ENCODE assay signal across 6 cellular contexts in genomic region chr20:3152057-3152644, GRCh38. TPM values are rescaled to one million over a fixed set of nuclear protein-coding genes. Genes with fewer than 3 reads are reported as not detected.
DNase-seq lines count a peak whose midpoint lies in the region; ATAC-seq and TF ChIP-seq lines count a peak whose summit lies in the region.
"Not testable (repeated sequence)": the region's sequence is repeated elsewhere in the genome, so short reads cannot be mapped to it uniquely, and the experiment has no call there.

No MANE protein-coding gene starts in this region.

- not testable (repeated sequence) for H3K4me3 Mint-ChIP-seq in CD4-positive, alpha-beta T cell; progenitor cell of endocrine pancreas (ENCODE audit: low read depth)

- ATAC-seq in CD4-positive, alpha-beta T cell (ENCODE audit: poor library complexity), result not testable (repeated sequence)

- 76 to 80% (median 78%) methylated on average over 10 of the region's 10 CpGs for WGBS in adrenal gland, 4 donors

- TF ChIP-seq POLR2A in adrenal gland (IDR thresholded peaks at IDR 0.05), result not testable (repeated sequence)

- H3K27me3 ChIP-seq in CD4-positive, alpha-beta T cell (ENCODE audit: control insufficient read depth, insufficient read depth, low read length); adrenal gland: not testable (repeated sequence)

- intact Hi-C loops in CD4-positive, alpha-beta T cell (cut with DNase I, micrococcal nuclease); adrenal gland (cut with DNase I): not testable (repeated sequence)

- H3K4me3 ChIP-seq in HEK293 (ENCODE audit: low read depth, low read length); adrenal gland: not testable (repeated sequence)

- H3K27me3 Mint-ChIP-seq in CD4-positive, alpha-beta T cell; progenitor cell of endocrine pancreas: not testable (repeated sequence)

- H3K4me1 ChIP-seq in HEK293 (ENCODE audit: control insufficient read depth, insufficient read depth, low read length), result not testable (repeated sequence)
- H3K4me1 ChIP-seq in adrenal gland (replicated peaks in 1 of 2), result peaks cover 17 to 29% of the 10 kb centered on the region in 2 donors

- not testable (repeated sequence) for H3K9me3 Mint-ChIP-seq in CD4-positive, alpha-beta T cell; progenitor cell of endocrine pancreas (ENCODE audit: low read depth)

- H3K27ac Mint-ChIP-seq in CD4-positive, alpha-beta T cell, result peak overlapping the region; percentile 39
- peak overlapping the region; percentile 62 for H3K27ac Mint-ChIP-seq in progenitor cell of endocrine pancreas

- H3K4me1 Mint-ChIP-seq in CD4-positive, alpha-beta T cell (ENCODE audit: low read depth), result peaks cover 81% of the 10 kb centered on the region
- H3K4me1 Mint-ChIP-seq in progenitor cell of endocrine pancreas (ENCODE audit: low read depth), result not testable (repeated sequence)

- POLR2A ChIA-PET in CD4-positive, alpha-beta T cell (lab: Charles Lee), result not testable (repeated sequence)
- POLR2A ChIA-PET in HEK293 (lab: Yijun Ruan, JAX), result interaction anchor here (0.8 kb wide), 1 partner anchor 8 kb away, joined by 4 read pairs; the partner anchor contains the start of genes FASTKD5 and UBOX5

- peaks cover 77% of the 10 kb centered on the region for H3K36me3 Mint-ChIP-seq in CD4-positive, alpha-beta T cell (ENCODE audit: low read depth)
- H3K36me3 Mint-ChIP-seq in progenitor cell of endocrine pancreas (ENCODE audit: insufficient read depth), result not testable (repeated sequence)

- peaks cover 63 to 79% of the 10 kb centered on the region in 2 experiments for H3K36me3 ChIP-seq in HEK293 (ENCODE audit: control insufficient read depth in 2 of 2, insufficient read depth in 1 of 2, low read length in 2 of 2)
- H3K36me3 ChIP-seq in adrenal gland (replicated peaks in 1 of 2), result peaks cover 0 to 23% of the 10 kb centered on the region in 2 donors

- CTCF ChIA-PET in CD4-positive, alpha-beta T cell (lab: Charles Lee), result not testable (repeated sequence)
- CTCF ChIA-PET in HEK293 (lab: Yijun Ruan, JAX), result interaction anchor here (2.1 kb wide), 1 partner anchor 99 kb away, joined by 5 read pairs; no protein-coding TSS in a partner anchor

- H3K27ac ChIP-seq in CD4-positive, alpha-beta T cell (ENCODE audit: low read depth, low read length); HEK293 (ENCODE audit: extremely low read depth, low read depth, low read length): not testable (repeated sequence)
- H3K27ac ChIP-seq in adrenal gland, result peak overlapping the region in 3 of 5 donors; percentile 34 to 65 (median 53)

- TF ChIP-seq CTCF in CD4-positive, alpha-beta T cell (IDR thresholded peaks at IDR 0.05); HEK293 (tag by site-specific recombination; IDR thresholded peaks at IDR 0.05); progenitor cell of endocrine pancreas (IDR thresholded peaks at IDR 0.05; ENCODE audit: unreplicated experiment): not testable (repeated sequence)
- peak in 1 of 6 experiments; percentile 15 for TF ChIP-seq CTCF in adrenal gland (IDR thresholded peaks at IDR 0.05)

- DNase-seq in CD4-positive, alpha-beta T cell; progenitor cell of endocrine pancreas (ENCODE audit: low spot score, unreplicated experiment): not testable (repeated sequence)
- peak; percentile 30 for DNase-seq in RPMI7951 (ENCODE audit: low read depth)
- DNase-seq in adrenal gland, result peak in 6 of 7 donors; percentile 55 to 77 (median 64)
- peak; percentile 28 for DNase-seq in glomerular visceral epithelial cell (ENCODE audit: extremely low spot score)

- H3K9me3 ChIP-seq in CD4-positive, alpha-beta T cell (ENCODE audit: control insufficient read depth, low read length); HEK293 (ENCODE audit: control insufficient read depth, insufficient read depth, low read depth, low read length); adrenal gland (replicated peaks in 1 of 3): not testable (repeated sequence)

TF ChIP-seq in HEK293, 187 proteins besides CTCF, POLR2A, EP300 and RAD21:
- peak; percentile 53; the same call in 1 of the 2 replicates for TF ChIP-seq ZNF629 (tag by site-specific recombination; IDR thresholded peaks at IDR 0.05)
- peak; percentile 30; the same call in 1 of the 2 replicates for TF ChIP-seq SP7 (tag by site-specific recombination; IDR thresholded peaks at IDR 0.05)
- TF ChIP-seq ZNF335 (tag by site-specific recombination; conservative IDR thresholded peaks at IDR 0.05), result 0 out of 2 replicates have a peak, but pooled peaks have one; percentile 21
- TF ChIP-seq ZNF394 (tag by site-specific recombination; IDR thresholded peaks at IDR 0.05; ENCODE audit: borderline replicate concordance), result peak; percentile 40; the same call in 1 of the 2 replicates
- TF ChIP-seq ZBTB17 (tag by site-specific recombination; IDR thresholded peaks at IDR 0.05), result peak; percentile 53

RNA-seq across cellular contexts. Expression of gene FASTKD5, which starts 7.5 kb away (rescaled TPM):
- 10 to 100 TPM; 37.9 to 38.7 TPM for total RNA-seq in CD4-positive, alpha-beta T cell
- 22.0 and 24.0 TPM in 2 replicates for total RNA-seq in RPMI7951 (2014; rRNA removed; shearing (Covaris generic))
- total RNA-seq in adrenal gland, result 10 to 100 TPM; 19.1 to 33.8 (median 27.2) TPM
- 10 to 100 TPM in 2 of 3 donors, 1 to 10 TPM in 1; 7.2 to 45.0 (median 12.3) TPM for polyA plus RNA-seq in adrenal gland
- 14.2 and 16.1 TPM in 2 replicates for total RNA-seq in progenitor cell of endocrine pancreas

RNA-seq across cellular contexts. Expression of gene UBOX5, which starts 7.5 kb away (rescaled TPM):
- total RNA-seq in CD4-positive, alpha-beta T cell, result 10 to 100 TPM; 11.9 to 13.0 TPM
- total RNA-seq in RPMI7951 (2014; rRNA removed; shearing (Covaris generic)), result 6.4 and 6.5 TPM in 2 replicates
- total RNA-seq in adrenal gland (10 to 100 TPM in 1 of 8 donors, 1 to 10 TPM in 7; 3.1 to 10.2 (median 8.1) TPM), progenitor cell of endocrine pancreas (8.3 and 9.2 TPM in 2 replicates)
- polyA plus RNA-seq in adrenal gland, result 1 to 10 TPM; 4.8 to 9.2 (median 5.0) TPM

RNA-seq across cellular contexts. Expression of gene LZTS3, which starts 21.2 kb away (rescaled TPM):
- 10 to 100 TPM; 22.2 to 22.4 TPM for total RNA-seq in CD4-positive, alpha-beta T cell
- total RNA-seq in RPMI7951 (2014; rRNA removed; shearing (Covaris generic)), result 1.4 and 3.4 TPM in 2 replicates
- total RNA-seq in adrenal gland (10 to 100 TPM in 5 of 8 donors, 1 to 10 TPM in 3; 5.8 to 29.9 (median 11.5) TPM), progenitor cell of endocrine pancreas (47.8 and 48.7 TPM in 2 replicates)
- 10 to 100 TPM in 1 of 3 donors, 1 to 10 TPM in 2; 3.6 to 12.9 (median 6.5) TPM for polyA plus RNA-seq in adrenal gland

RNA-seq across cellular contexts. Expression of gene DDRGK1, which starts 52.3 kb away (rescaled TPM):
- 10 to 100 TPM; 40.7 to 43.4 TPM for total RNA-seq in CD4-positive, alpha-beta T cell
- 37.6 and 43.5 TPM in 2 replicates for total RNA-seq in RPMI7951 (2014; rRNA removed; shearing (Covaris generic))
- total RNA-seq in adrenal gland, result 100 to 1,000 TPM; 124 to 202 (median 166) TPM
- polyA plus RNA-seq in adrenal gland, result 100 to 1,000 TPM in 2 of 3 donors, 10 to 100 TPM in 1; 81.6 to 125 (median 113) TPM
- 73.0 and 78.0 TPM in 2 replicates for total RNA-seq in progenitor cell of endocrine pancreas

RNA-seq across cellular contexts. Expression of gene ITPA, which starts 57.1 kb away (rescaled TPM):
- total RNA-seq in CD4-positive, alpha-beta T cell, result 10 to 100 TPM; 17.8 to 19.5 TPM
- total RNA-seq in RPMI7951 (2014; rRNA removed; shearing (Covaris generic)), result 112 and 137 TPM in 2 replicates
- 10 to 100 TPM; 41.4 to 82.3 (median 58.6) TPM for total RNA-seq in adrenal gland
- polyA plus RNA-seq in adrenal gland, result 100 to 1,000 TPM in 2 of 3 donors, 10 to 100 TPM in 1; 29.3 to 182 (median 131) TPM
- 62.3 and 67.8 TPM in 2 replicates for total RNA-seq in progenitor cell of endocrine pancreas
